22 cellular contexts compared by ENCODE assay signal in genomic region chr10:63125459-63125858, GRCh38.
"Had no signal": no experiment of that assay in that cellular context is flagged by ENCODE, and none has a peak within 500 bp of the region (broad histone marks: within the 10 kb centered on the region; RNA-seq: fewer than 3 reads in every experiment).

No MANE protein-coding gene starts in this region.

- DNase-seq: activated CD4-positive, alpha-beta T cell treated with anti-CD3 and anti-CD28 coated beads for 4 hours; activated CD8-positive, alpha-beta memory T cell treated with anti-CD3 and anti-CD28 coated beads, Interleukin-2, amount 50 U/mL, for 4 hours; activated CD8-positive, alpha-beta T cell treated with anti-CD3 and anti-CD28 coated beads for 36 hours; activated naive CD4-positive, alpha-beta T cell treated with anti-CD3 and anti-CD28 coated beads, Interleukin-2, amount 50 U/mL, for 16 hours; activated naive CD8-positive, alpha-beta T cell treated with anti-CD3 and anti-CD28 coated beads, Interleukin-2, amount 10 ng/mL, durations not matched to agents 7 days and 5 days; adrenal gland; anterior cingulate cortex; cerebellar nuclear complex; NCI-H1048; NCI-H146; NCI-H187 treated with DMSO at 0.1 percent for 48 hours; NCI-H2081 treated with DMSO at 0.1 percent for 48 hours; NCI-H226; NCI-H526; NCI-H82; OCI-M1; SHP77 had no signal

- H3K27me3 Mint-ChIP-seq: activated CD8-positive, alpha-beta T cell treated with anti-CD3 and anti-CD28 coated beads for 36 hours had no signal

- H3K27me3 ChIP-seq: adrenal gland, SJSA1 had no signal

- H3K4me1 ChIP-seq: adrenal gland had no signal

- FAIRE-seq: colon, RCC 7860 had no signal

- H3K36me3 Mint-ChIP-seq: activated naive CD8-positive, alpha-beta T cell treated with anti-CD3 and anti-CD28 coated beads, Interleukin-2, amount 10 ng/mL, durations not matched to agents 7 days and 5 days had no signal

- ATAC-seq: activated CD4-positive, CD25-positive, alpha-beta regulatory T cell treated with anti-CD3 and anti-CD28 coated beads, Interleukin-2, amount 50 U/mL, for 24 hours; activated CD8-positive, alpha-beta T cell treated with anti-CD3 and anti-CD28 coated beads for 36 hours had no signal

- H3K36me3 ChIP-seq: adrenal gland, SJSA1 had no signal

- H3K4me1 Mint-ChIP-seq: activated naive CD8-positive, alpha-beta T cell treated with anti-CD3 and anti-CD28 coated beads, Interleukin-2, amount 10 ng/mL, durations not matched to agents 7 days and 5 days had no signal

- H3K27ac Mint-ChIP-seq: activated CD8-positive, alpha-beta T cell treated with anti-CD3 and anti-CD28 coated beads for 36 hours; activated naive CD8-positive, alpha-beta T cell treated with anti-CD3 and anti-CD28 coated beads, Interleukin-2, amount 10 ng/mL, durations not matched to agents 7 days and 5 days; T-helper 1 cell treated with Interleukin-12 subunit alpha and Interleukin-12 subunit beta and Interleukin-4 antibody, amounts not matched to agents 30 μg/mL and 1 μg/mL, for 36 hours had no signal

- H3K27ac ChIP-seq: adrenal gland, SJSA1 had no signal

- H3K9me3 Mint-ChIP-seq: activated CD8-positive, alpha-beta T cell treated with anti-CD3 and anti-CD28 coated beads for 36 hours; activated naive CD8-positive, alpha-beta T cell treated with anti-CD3 and anti-CD28 coated beads, Interleukin-2, amount 10 ng/mL, durations not matched to agents 7 days and 5 days; T-helper 1 cell treated with Interleukin-12 subunit alpha and Interleukin-12 subunit beta and Interleukin-4 antibody, amounts not matched to agents 30 μg/mL and 1 μg/mL, for 36 hours had no signal

- H3K4me3 Mint-ChIP-seq: activated CD8-positive, alpha-beta T cell treated with anti-CD3 and anti-CD28 coated beads for 36 hours; activated naive CD8-positive, alpha-beta T cell treated with anti-CD3 and anti-CD28 coated beads, Interleukin-2, amount 10 ng/mL, durations not matched to agents 7 days and 5 days; T-helper 1 cell treated with Interleukin-12 subunit alpha and Interleukin-12 subunit beta and Interleukin-4 antibody, amounts not matched to agents 30 μg/mL and 1 μg/mL, for 36 hours had no signal

- H3K4me3 ChIP-seq: adrenal gland, SJSA1 had no signal

- H3K9me3 ChIP-seq: adrenal gland, SJSA1 had no signal
